Comparison of ENCODE assay signal across 8 cellular contexts in genomic region chr3:98900265-98901031, GRCh38. TPM values are rescaled to one million over a fixed set of nuclear protein-coding genes. Genes with fewer than 3 reads are reported as not detected.
DNase-seq lines count a peak whose midpoint lies in the region; ATAC-seq and TF ChIP-seq lines count a peak whose summit lies in the region.

No MANE protein-coding gene starts in this region.

- H3K4me3 ChIP-seq in iPS-18c (ENCODE audit: insufficient read depth, low read depth, low read length) (peak overlapping the region; percentile 92), suprapubic skin (peak overlapping the region; percentile 90)

- peaks cover 17% of the 10 kb centered on the region for H3K4me1 Mint-ChIP-seq in T-helper 2 cell treated with Interferon-gamma antibody and Interleukin-4, amounts not matched to agents 5 μg/mL and 100 μg/mL, for 36 hours (ENCODE audit: low read depth)
- peaks cover 13% of the 10 kb centered on the region for H3K4me1 Mint-ChIP-seq in activated CD4-positive, alpha-beta memory T cell treated with anti-CD3 and anti-CD28 coated beads, Interleukin-2, amount 10 ng/mL, durations not matched to agents 7 days and 5 days

- no peak for TF ChIP-seq EP300 in suprapubic skin (IDR thresholded peaks at IDR 0.05)

- POLR2A ChIA-PET in activated CD4-positive, alpha-beta memory T cell treated with anti-CD3 and anti-CD28 coated beads, Interleukin-2, amount 10 ng/mL, durations not matched to agents 7 days and 5 days (lab: Charles Lee) = no interaction called here

- peak overlapping the region; percentile 87 for H3K4me3 Mint-ChIP-seq in T-helper 2 cell treated with Interferon-gamma antibody and Interleukin-4, amounts not matched to agents 5 μg/mL and 100 μg/mL, for 36 hours
- H3K4me3 Mint-ChIP-seq in activated CD4-positive, alpha-beta memory T cell treated with anti-CD3 and anti-CD28 coated beads, Interleukin-2, amount 10 ng/mL, durations not matched to agents 7 days and 5 days = peak overlapping the region; percentile 84

- H3K9me3 ChIP-seq in iPS-18c (ENCODE audit: control insufficient read depth, insufficient read depth, low read length) (no peaks in the 10 kb centered on the region), suprapubic skin (no peaks in the 10 kb centered on the region)

- H3K9me3 Mint-ChIP-seq in T-helper 2 cell treated with Interferon-gamma antibody and Interleukin-4, amounts not matched to agents 5 μg/mL and 100 μg/mL, for 36 hours = no peaks in the 10 kb centered on the region
- H3K9me3 Mint-ChIP-seq in activated CD4-positive, alpha-beta memory T cell treated with anti-CD3 and anti-CD28 coated beads, Interleukin-2, amount 10 ng/mL, durations not matched to agents 7 days and 5 days = no peaks in the 10 kb centered on the region

- no peak overlapping the region for H3K27ac Mint-ChIP-seq in T-helper 2 cell treated with Interferon-gamma antibody and Interleukin-4, amounts not matched to agents 5 μg/mL and 100 μg/mL, for 36 hours
- H3K27ac Mint-ChIP-seq in activated CD4-positive, alpha-beta memory T cell treated with anti-CD3 and anti-CD28 coated beads, Interleukin-2, amount 10 ng/mL, durations not matched to agents 7 days and 5 days = no peak overlapping the region

- WGBS in suprapubic skin = 8% methylated on average over 14 of the region's 17 CpGs

- H3K27me3 Mint-ChIP-seq in T-helper 2 cell treated with Interferon-gamma antibody and Interleukin-4, amounts not matched to agents 5 μg/mL and 100 μg/mL, for 36 hours (ENCODE audit: low read depth) = peaks cover 23% of the 10 kb centered on the region
- peaks cover 28% of the 10 kb centered on the region for H3K27me3 Mint-ChIP-seq in activated CD4-positive, alpha-beta memory T cell treated with anti-CD3 and anti-CD28 coated beads, Interleukin-2, amount 10 ng/mL, durations not matched to agents 7 days and 5 days

- CTCF ChIA-PET in activated CD4-positive, alpha-beta memory T cell treated with anti-CD3 and anti-CD28 coated beads, Interleukin-2, amount 10 ng/mL, durations not matched to agents 7 days and 5 days (lab: Charles Lee) = no interaction called here

- no peak for ATAC-seq in GM18498 (IDR thresholded peaks at IDR 0.05; ENCODE audit: unreplicated experiment)

- no peaks in the 10 kb centered on the region for H3K27me3 ChIP-seq in suprapubic skin

- no peaks in the 10 kb centered on the region for H3K36me3 ChIP-seq in suprapubic skin

- no peaks in the 10 kb centered on the region for H3K36me3 Mint-ChIP-seq in T-helper 2 cell treated with Interferon-gamma antibody and Interleukin-4, amounts not matched to agents 5 μg/mL and 100 μg/mL, for 36 hours (ENCODE audit: low read depth)
- no peaks in the 10 kb centered on the region for H3K36me3 Mint-ChIP-seq in activated CD4-positive, alpha-beta memory T cell treated with anti-CD3 and anti-CD28 coated beads, Interleukin-2, amount 10 ng/mL, durations not matched to agents 7 days and 5 days (ENCODE audit: low read depth)

- TF ChIP-seq CTCF in suprapubic skin (IDR thresholded peaks at IDR 0.05) = no peak

- H3K4me1 ChIP-seq in suprapubic skin = peaks cover 28% of the 10 kb centered on the region

- no peak for TF ChIP-seq POLR2A in suprapubic skin (IDR thresholded peaks at IDR 0.05)

- H3K27ac ChIP-seq in suprapubic skin = no peak overlapping the region

- no peak for DNase-seq in T-helper 2 cell treated with Interferon-gamma antibody and Interleukin-4, amounts not matched to agents 5 μg/mL and 100 μg/mL, for 36 hours (ENCODE audit: low spot score)
- DNase-seq in T-helper 2 cell (no peak), suprapubic skin (ENCODE audit: low spot score in 2 of 2) (no peak), RPMI8226 (no peak), NCI-H510A (lab: John Stamatoyannopoulos, UW) (no peak)
- no peak for DNase-seq in activated CD4-positive, alpha-beta memory T cell treated with anti-CD3 and anti-CD28 coated beads, Interleukin-2, amount 10 ng/mL, durations not matched to agents 7 days and 5 days

RNA-seq across cellular contexts. Expression of gene DCBLD2, which starts 1.0 kb away (rescaled TPM):
- total RNA-seq in activated CD4-positive, alpha-beta memory T cell treated with anti-CD3 and anti-CD28 coated beads, Interleukin-2, amount 10 ng/mL, durations not matched to agents 7 days and 5 days = 1 to 10 TPM in 1 of 2 experiments, under 1 TPM in 1; 0.83 to 1.4 TPM
- total RNA-seq in suprapubic skin = 10 to 100 TPM in 3 of 4 donors, 1 to 10 TPM in 1; 9.8 to 23.7 (median 19.0) TPM

Comparison
In these comparisons a context has a peak if more than half of its experiments do, and no peak if none do; other contexts are left out.
1. RNA of gene DCBLD2, which starts 1.0 kb away (total RNA-seq): 9.8 to 23.7 TPM in suprapubic skin; 0.83 to 1.4 TPM in activated CD4-positive, alpha-beta memory T cell treated with anti-CD3 and anti-CD28 coated beads, Interleukin-2, amount 10 ng/mL, durations not matched to agents 7 days and 5 days; every median in the first group is over 4 times any median in the second.